ENCODE assay signal across 2 cellular contexts in the genomic region with DNA sequence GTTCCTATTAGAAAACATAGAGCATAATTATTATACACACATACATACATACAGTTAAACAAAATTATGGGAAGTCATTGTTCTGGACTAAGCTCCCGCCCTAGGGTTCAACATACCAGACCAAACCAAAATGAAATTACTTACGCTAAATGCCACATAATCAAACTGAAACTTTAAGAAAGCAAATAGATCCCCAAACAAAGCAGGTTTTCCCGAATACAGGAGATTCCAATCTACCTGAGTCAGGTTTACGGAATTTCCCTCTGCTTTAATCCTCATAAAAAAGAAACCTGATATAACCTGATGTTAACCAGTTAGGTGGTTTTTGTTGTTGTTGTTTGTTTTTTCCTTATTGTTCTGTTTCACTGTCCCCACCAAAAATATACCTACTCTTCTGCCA.
TF ChIP-seq lines count a peak whose summit lies in the region.

No MANE protein-coding gene starts in this region.

TF ChIP-seq in GM23338, 12 proteins besides CTCF, POLR2A, EP300 and RAD21 (continues in another document):
- no peak for TF ChIP-seq ETS1 (IDR thresholded peaks at IDR 0.05)
- TF ChIP-seq EZH2 (IDR thresholded peaks at IDR 0.05; ENCODE audit: low read depth, unreplicated experiment): no peak
- TF ChIP-seq ZNF331 (CRISPR knock-in tag; IDR thresholded peaks at IDR 0.05; ENCODE audit: low read depth): no peak
- no peak for TF ChIP-seq STAT1 (IDR thresholded peaks at IDR 0.05; ENCODE audit: unreplicated experiment)
- TF ChIP-seq NANOG (IDR thresholded peaks at IDR 0.05; ENCODE audit: borderline replicate concordance): no peak
- TF ChIP-seq EZH2phosphoT487 (IDR thresholded peaks at IDR 0.05; ENCODE audit: unreplicated experiment): no peak
- no peak for TF ChIP-seq ZNF462 (CRISPR knock-in tag; IDR thresholded peaks at IDR 0.05)
- no peak for TF ChIP-seq JUNB (IDR thresholded peaks at IDR 0.05; ENCODE audit: unreplicated experiment)
- TF ChIP-seq CREB1 (CRISPR knock-in tag; IDR thresholded peaks at IDR 0.05; ENCODE audit: low read depth): no peak
- no peak for TF ChIP-seq ZNF114 (CRISPR knock-in tag; IDR thresholded peaks at IDR 0.05)

TF ChIP-seq in H1, 55 proteins besides CTCF, POLR2A, EP300 and RAD21:
- no peak for TF ChIP-seq YY1 (IDR thresholded peaks at IDR 0.05; ENCODE audit: low read depth, low read length)
- TF ChIP-seq TAF1 (IDR thresholded peaks at IDR 0.05; ENCODE audit: low read depth, low read length): no peak
- TF ChIP-seq JUND (IDR thresholded peaks at IDR 0.05; ENCODE audit: low read length): peak; percentile 79; the same call in 1 of the 2 replicates
- TF ChIP-seq MAFK (IDR thresholded peaks at IDR 0.05; ENCODE audit: low read depth, low read length): no peak
- TF ChIP-seq GTF2F1 (IDR thresholded peaks at IDR 0.05; ENCODE audit: borderline replicate concordance, low read depth, low read length): no peak
- TF ChIP-seq JUN (IDR thresholded peaks at IDR 0.05; ENCODE audit: low read depth, low read length): 0 out of 2 replicates have a peak, but pooled peaks have one; percentile 26
- no peak for TF ChIP-seq TCF12 (IDR thresholded peaks at IDR 0.05; ENCODE audit: low read depth, low read length)
- peak; percentile 57; the same call in 1 of the 2 replicates for TF ChIP-seq SP1 (IDR thresholded peaks at IDR 0.05; ENCODE audit: low read depth, low read length)
- no peak for TF ChIP-seq RNF2 (IDR thresholded peaks at IDR 0.05; ENCODE audit: borderline replicate concordance, low read depth, low read length, missing control alignments, poor library complexity, severe bottlenecking)
